Comparison of ENCODE assay signal across 8 cellular contexts in genomic region chrX:134548257-134548732, GRCh38.
DNase-seq lines count a peak whose midpoint lies in the region; ATAC-seq, FAIRE-seq and TF ChIP-seq lines count a peak whose summit lies in the region.

No MANE protein-coding gene starts in this region.

- TF ChIP-seq CTCF in GM10248 (IDR thresholded peaks at IDR 0.05; ENCODE audit: control extremely low read depth, extremely low read depth, low read depth, missing control alignments): no peak
- TF ChIP-seq CTCF in astrocyte (IDR thresholded peaks at IDR 0.05; ENCODE audit: insufficient read depth, low read depth, low read length): no peak
- no peak for TF ChIP-seq CTCF in mesothelial cell of epicardium (IDR thresholded peaks at IDR 0.05; ENCODE audit: unreplicated experiment)

- H3K4me1 Mint-ChIP-seq in IgD-negative memory B cell: peaks cover 10 to 17% (median 17%) of the 10 kb centered on the region in 3 donors
- H3K4me1 Mint-ChIP-seq in astrocyte (ENCODE audit: low read depth, unreplicated experiment): peaks cover 17% of the 10 kb centered on the region
- H3K4me1 Mint-ChIP-seq in mesothelial cell of epicardium: peaks cover 41% of the 10 kb centered on the region

- H3K27ac Mint-ChIP-seq in IgD-negative memory B cell: peak overlapping the region in 1 of 3 donors; percentile 83
- peak overlapping the region; percentile 94 for H3K27ac Mint-ChIP-seq in astrocyte (ENCODE audit: unreplicated experiment)
- peak overlapping the region; percentile 60 for H3K27ac Mint-ChIP-seq in mesothelial cell of epicardium

- FAIRE-seq in astrocyte (lab: Jason Lieb, UNC): peak; percentile 45

- no peaks in the 10 kb centered on the region for H3K27me3 ChIP-seq in astrocyte (ENCODE audit: insufficient read depth, low read length)

- DNase-seq in GM10248 (ENCODE audit: extremely low spot score) (peak; percentile 23), astrocyte (ENCODE audit: low read depth) (no peak), mesothelial cell of epicardium (ENCODE audit: low spot score in 2 of 2, unreplicated experiment in 2 of 2) (no peak), HPDE6-E6E7 (ENCODE audit: extremely low spot score) (no peak), Ammon's horn (ENCODE audit: low spot score) (no peak), NCI-H128 (lab: John Stamatoyannopoulos, UW; ENCODE audit: unreplicated experiment) (no peak)

- POLR2A ChIA-PET in GM10248 (lab: Yijun Ruan, JAX): no interaction called here

- H3K9ac ChIP-seq in astrocyte (ENCODE audit: low read length): peak overlapping the region; percentile 87

- H3K36me3 ChIP-seq in astrocyte (ENCODE audit: insufficient read depth, low read length): peaks cover 4% of the 10 kb centered on the region

- H3K4me1 ChIP-seq in astrocyte (ENCODE audit: insufficient read depth, low read length): peaks cover 45% of the 10 kb centered on the region

- H4K20me1 ChIP-seq in astrocyte (ENCODE audit: insufficient read depth, low read length): no peaks in the 10 kb centered on the region

- H3K9me3 Mint-ChIP-seq in IgD-negative memory B cell: peaks cover 0 to 4% (median 4%) of the 10 kb centered on the region in 3 donors
- no peaks in the 10 kb centered on the region for H3K9me3 Mint-ChIP-seq in astrocyte (ENCODE audit: unreplicated experiment)
- H3K9me3 Mint-ChIP-seq in mesothelial cell of epicardium: peaks cover 15% of the 10 kb centered on the region

- H3K36me3 Mint-ChIP-seq in IgD-negative memory B cell (no peaks in the 10 kb centered on the region), astrocyte (ENCODE audit: low read depth, unreplicated experiment) (peaks cover 7% of the 10 kb centered on the region), mesothelial cell of epicardium (peaks cover 3% of the 10 kb centered on the region)

- H3K4me3 Mint-ChIP-seq in IgD-negative memory B cell (peak overlapping the region in 3 of 4 donors; percentile 42 to 90 (median 65)), astrocyte (ENCODE audit: unreplicated experiment) (peak overlapping the region; percentile 99), mesothelial cell of epicardium (peak overlapping the region; percentile 69)

- H3K4me2 ChIP-seq in astrocyte (ENCODE audit: low read length): peak overlapping the region; percentile 89

- no peak for ATAC-seq in GM19452 (IDR thresholded peaks at IDR 0.05; ENCODE audit: unreplicated experiment)

- CTCF ChIA-PET in GM10248 (lab: Yijun Ruan, JAX): no interaction called here

- H3K4me3 ChIP-seq in astrocyte (ENCODE audit: insufficient read depth, low read depth, low read length): peak overlapping the region; percentile 79

- no peak overlapping the region for H2AFZ ChIP-seq in astrocyte (ENCODE audit: low read depth, low read length)

- H3K79me2 ChIP-seq in astrocyte (ENCODE audit: insufficient read depth, low read length): peaks cover 26% of the 10 kb centered on the region

- peak overlapping the region; percentile 85 for H3K27ac ChIP-seq in astrocyte (ENCODE audit: low read depth, low read length)

- no peaks in the 10 kb centered on the region for H3K9me3 ChIP-seq in astrocyte (ENCODE audit: insufficient read depth, low read depth, low read length)

- peaks cover 52% of the 10 kb centered on the region for H3K27me3 Mint-ChIP-seq in IgD-negative memory B cell
- H3K27me3 Mint-ChIP-seq in astrocyte (ENCODE audit: low read depth, unreplicated experiment): no peaks in the 10 kb centered on the region
- peaks cover 11% of the 10 kb centered on the region for H3K27me3 Mint-ChIP-seq in mesothelial cell of epicardium (ENCODE audit: low read depth)
